In the genomic region with DNA sequence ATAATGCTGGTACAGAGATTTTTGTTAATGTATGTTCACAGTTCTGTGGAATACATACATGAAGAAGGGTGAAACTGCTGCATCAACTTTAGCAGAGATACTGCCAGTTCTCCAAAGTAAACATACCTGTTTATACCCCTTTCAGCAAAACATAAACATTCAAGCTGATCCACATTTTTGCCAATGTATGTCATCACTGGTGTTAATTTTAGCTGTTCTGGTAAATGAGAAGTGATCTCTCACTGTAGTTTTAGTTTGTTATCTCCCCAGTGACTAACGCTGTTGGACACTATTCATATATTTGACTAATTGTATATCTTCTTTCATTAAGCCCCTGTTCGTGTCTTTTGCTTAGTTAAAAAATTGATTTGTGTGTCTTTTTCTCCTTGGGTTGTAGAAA, we compare ENCODE assay signal across 16 cellular contexts.
DNase-seq lines count a peak whose midpoint lies in the region; ATAC-seq, FAIRE-seq and TF ChIP-seq lines count a peak whose summit lies in the region.
"Had no signal": no experiment of that assay in that cellular context is flagged by ENCODE, and none has a peak within 500 bp of the region (broad histone marks: within the 10 kb centered on the region; RNA-seq: fewer than 3 reads in every experiment).

No MANE protein-coding gene starts in this region.

- H3K27me3 Mint-ChIP-seq in astrocyte (ENCODE audit: low read depth, unreplicated experiment) (peaks cover 5% of the 10 kb centered on the region), progenitor cell of endocrine pancreas (no peaks in the 10 kb centered on the region)
- H3K27me3 Mint-ChIP-seq: CD4-positive, alpha-beta memory T cell had no signal

- H2AK5ac ChIP-seq in IMR-90 (ENCODE audit: low read depth, low read length) (no peak overlapping the region), mesenchymal stem cell (ENCODE audit: low read length, severe bottlenecking) (no peak overlapping the region)

- no peaks in the 10 kb centered on the region for H4K20me1 ChIP-seq in IMR-90 (ENCODE audit: insufficient read depth, low read length)
- no peaks in the 10 kb centered on the region for H4K20me1 ChIP-seq in astrocyte (ENCODE audit: insufficient read depth, low read length)
- H4K20me1 ChIP-seq in smooth muscle cell (ENCODE audit: low read depth) = no peaks in the 10 kb centered on the region
- H4K20me1 ChIP-seq: BLaER1 had no signal

- H3K9me3 Mint-ChIP-seq in astrocyte (ENCODE audit: unreplicated experiment) (peaks cover 6% of the 10 kb centered on the region), progenitor cell of endocrine pancreas (ENCODE audit: low read depth) (no peaks in the 10 kb centered on the region)

- H3K4ac ChIP-seq in IMR-90 (ENCODE audit: low read depth, low read length) = no peak overlapping the region
- no peak overlapping the region for H3K4ac ChIP-seq in mesenchymal stem cell (ENCODE audit: low read depth in 1 of 2, low read length in 2 of 2)

- H3K27me3 ChIP-seq in IMR-90 (ENCODE audit: control insufficient read depth, insufficient read depth, low read length) (no peaks in the 10 kb centered on the region), astrocyte (ENCODE audit: insufficient read depth, low read length) (no peaks in the 10 kb centered on the region), mesenchymal stem cell (ENCODE audit: control insufficient read depth in 1 of 2, insufficient read depth in 1 of 2, low read length in 2 of 2) (no peaks in the 10 kb centered on the region), smooth muscle cell (ENCODE audit: low read depth) (no peaks in the 10 kb centered on the region), tibial artery (no peaks in the 10 kb centered on the region)
- H3K27me3 ChIP-seq: BLaER1 had no signal

- H3K18ac ChIP-seq in IMR-90 (ENCODE audit: low read depth, low read length) = no peak overlapping the region
- H3K18ac ChIP-seq in mesenchymal stem cell (ENCODE audit: low read depth in 1 of 2, low read length in 2 of 2) = no peak overlapping the region

- H3K4me1 Mint-ChIP-seq in astrocyte (ENCODE audit: low read depth, unreplicated experiment) = peaks cover 3% of the 10 kb centered on the region
- no peaks in the 10 kb centered on the region for H3K4me1 Mint-ChIP-seq in progenitor cell of endocrine pancreas (ENCODE audit: low read depth)
- H3K4me1 Mint-ChIP-seq: CD14-positive monocyte; CD4-positive, alpha-beta memory T cell; H9 had no signal

- H2AFZ ChIP-seq in IMR-90 (replicated peaks; ENCODE audit: low read length, poor library complexity) (no peak overlapping the region), astrocyte (ENCODE audit: low read depth, low read length) (no peak overlapping the region), mesenchymal stem cell (ENCODE audit: low read depth, low read length) (no peak overlapping the region), smooth muscle cell (ENCODE audit: low read depth) (no peak overlapping the region)

- H2BK5ac ChIP-seq in IMR-90 (ENCODE audit: low read depth, low read length, poor library complexity, severe bottlenecking) (no peak overlapping the region), mesenchymal stem cell (ENCODE audit: low read depth, low read length, poor library complexity, severe bottlenecking) (no peak overlapping the region)

- H2BK120ac ChIP-seq in IMR-90 (ENCODE audit: low read depth, low read length) (no peak overlapping the region), mesenchymal stem cell (ENCODE audit: low read depth, low read length) (no peak overlapping the region)

- H3K9me3 ChIP-seq in IMR-90 (ENCODE audit: control insufficient read depth, insufficient read depth, low read length) (no peaks in the 10 kb centered on the region), astrocyte (ENCODE audit: insufficient read depth, low read depth, low read length) (no peaks in the 10 kb centered on the region), mesenchymal stem cell (ENCODE audit: control insufficient read depth, low read length) (peaks cover 5% of the 10 kb centered on the region), smooth muscle cell (replicated peaks; ENCODE audit: low read depth) (peaks cover 2% of the 10 kb centered on the region), tibial artery (no peaks in the 10 kb centered on the region)

- intact Hi-C loops in IMR-90 (cut with micrococcal nuclease) = no loop called here
- intact Hi-C loops in tibial artery (cut with DNase I; ENCODE audit: low total_unique reads) = no loop called here

- H2BK12ac ChIP-seq in mesenchymal stem cell (ENCODE audit: low read length in 2 of 2) = no peak overlapping the region

- H3K4me3 ChIP-seq in IMR-90 (ENCODE audit: insufficient read depth, low read depth, low read length) = no peak overlapping the region
- no peak overlapping the region for H3K4me3 ChIP-seq in astrocyte (ENCODE audit: insufficient read depth, low read depth, low read length)
- no peak overlapping the region for H3K4me3 ChIP-seq in mesenchymal stem cell (ENCODE audit: insufficient read depth in 1 of 2, low read depth in 1 of 2, low read length in 2 of 2)
- no peak overlapping the region for H3K4me3 ChIP-seq in smooth muscle cell
- no peak overlapping the region for H3K4me3 ChIP-seq in tibial artery
- H3K4me3 ChIP-seq: BLaER1 had no signal

- H3K36me3 Mint-ChIP-seq in astrocyte (ENCODE audit: low read depth, unreplicated experiment) (peaks cover 11% of the 10 kb centered on the region), progenitor cell of endocrine pancreas (ENCODE audit: insufficient read depth) (no peaks in the 10 kb centered on the region)
- H3K36me3 Mint-ChIP-seq: CD14-positive monocyte had no signal

- peaks cover 4% of the 10 kb centered on the region; the same call in 1 of the 2 replicates for H3K9me1 ChIP-seq in IMR-90 (ENCODE audit: insufficient read depth, low read length)

- no peak overlapping the region for H3K14ac ChIP-seq in IMR-90 (replicated peaks; ENCODE audit: low read depth, low read length)
- no peak overlapping the region for H3K14ac ChIP-seq in mesenchymal stem cell (ENCODE audit: low read length in 2 of 2)

- peak; percentile 13 for DNase-seq in IMR-90
- DNase-seq in astrocyte (ENCODE audit: low read depth) = peak; percentile 22
- peak; percentile 39 for DNase-seq in mesenchymal stem cell
- no peak for DNase-seq in smooth muscle cell (lab: John Stamatoyannopoulos, UW; ENCODE audit: unreplicated experiment)
- DNase-seq in tibial artery = no peak
- DNase-seq in progenitor cell of endocrine pancreas (ENCODE audit: low spot score, unreplicated experiment) = no peak
- DNase-seq: 8988T; Calu3; CD4-positive, alpha-beta memory T cell; DMS79 treated with DMSO at 0.1 percent for 48 hours; GF-D8; H9 had no signal

- POLR2A ChIA-PET in IMR-90 (lab: Charles Lee; ENCODE audit: unreplicated experiment) = no interaction called here

- dilution Hi-C loops in IMR-90 (cut with HindIII; ENCODE audit: low sequenced_read_pairs, unreplicated experiment) = no loop called here

- H3K23ac ChIP-seq in IMR-90 (ENCODE audit: low read depth, low read length) (no peak overlapping the region), mesenchymal stem cell (ENCODE audit: low read length in 2 of 2) (no peak overlapping the region)

- H4K8ac ChIP-seq in IMR-90 (ENCODE audit: low read depth in 2 of 2, low read length in 2 of 2) (no peak overlapping the region), mesenchymal stem cell (ENCODE audit: low read length) (no peak overlapping the region)

- in situ Hi-C loops in IMR-90 (cut with MboI; ENCODE audit: low sequenced_read_pairs) = no loop called here

- no peak overlapping the region for H3K9ac ChIP-seq in IMR-90 (ENCODE audit: low read depth, low read length)
- no peak overlapping the region for H3K9ac ChIP-seq in astrocyte (ENCODE audit: low read length)
- no peak overlapping the region for H3K9ac ChIP-seq in mesenchymal stem cell (ENCODE audit: low read length)
- no peak overlapping the region for H3K9ac ChIP-seq in smooth muscle cell (ENCODE audit: low read depth)
- H3K9ac ChIP-seq: BLaER1 had no signal

- H2BK20ac ChIP-seq in IMR-90 (ENCODE audit: low read depth, low read length) = no peak overlapping the region

- H2AK9ac ChIP-seq in IMR-90 (replicated peaks; ENCODE audit: low read depth, low read length, poor library complexity) = no peak overlapping the region

- H3F3A ChIP-seq in smooth muscle cell (ENCODE audit: low read depth) = no peaks in the 10 kb centered on the region

- H4K5ac ChIP-seq in IMR-90 (ENCODE audit: low read depth, low read length) = no peak overlapping the region

- H3K56ac ChIP-seq in IMR-90 (ENCODE audit: extremely low read depth, insufficient read depth, low read length) = no peak overlapping the region

- CTCF ChIA-PET in IMR-90 (lab: Yijun Ruan, JAX) = no interaction called here

- ATAC-seq in IMR-90 (ENCODE audit: low read depth) (peak; percentile 66), HG03159 (IDR thresholded peaks at IDR 0.05; ENCODE audit: unreplicated experiment) (no peak)

- H3K4me2 ChIP-seq in IMR-90 (ENCODE audit: low read depth, low read length) (no peak overlapping the region), astrocyte (ENCODE audit: low read length) (no peak overlapping the region), mesenchymal stem cell (ENCODE audit: low read length, poor library complexity, severe bottlenecking) (no peak overlapping the region), smooth muscle cell (peak overlapping the region; percentile 41)
- H3K4me2 ChIP-seq: BLaER1 had no signal

- H3K79me1 ChIP-seq in IMR-90 (ENCODE audit: low read depth in 1 of 2, low read length in 2 of 2) = no peaks in the 10 kb centered on the region
- no peaks in the 10 kb centered on the region for H3K79me1 ChIP-seq in mesenchymal stem cell (replicated peaks; ENCODE audit: low read length, poor library complexity, severe bottlenecking)

- BruUV-seq in IMR-90 (replicated peaks; lab: Mats Ljungman, UMichigan) = no TSS peak

- H3K4me1 ChIP-seq in IMR-90 (ENCODE audit: control insufficient read depth, insufficient read depth, low read length) = peaks cover 2% of the 10 kb centered on the region
- no peaks in the 10 kb centered on the region for H3K4me1 ChIP-seq in astrocyte (ENCODE audit: insufficient read depth, low read length)
- peaks cover 2% of the 10 kb centered on the region for H3K4me1 ChIP-seq in mesenchymal stem cell (ENCODE audit: control insufficient read depth, insufficient read depth, low read depth, low read length)
- H3K4me1 ChIP-seq in smooth muscle cell (ENCODE audit: low read depth) = no peaks in the 10 kb centered on the region
- no peaks in the 10 kb centered on the region for H3K4me1 ChIP-seq in tibial artery

- no peak overlapping the region for H3K27ac Mint-ChIP-seq in astrocyte (ENCODE audit: unreplicated experiment)
- H3K27ac Mint-ChIP-seq in progenitor cell of endocrine pancreas = no peak overlapping the region
- H3K27ac Mint-ChIP-seq: CD14-positive monocyte; CD4-positive, alpha-beta memory T cell; H9 had no signal

- H4K91ac ChIP-seq in IMR-90 (ENCODE audit: insufficient read depth, low read depth, low read length) (no peak overlapping the region), mesenchymal stem cell (ENCODE audit: low read length) (no peak overlapping the region)

- H3K79me2 ChIP-seq in astrocyte (ENCODE audit: insufficient read depth, low read length) = no peaks in the 10 kb centered on the region
- H3K79me2 ChIP-seq in smooth muscle cell (ENCODE audit: low read depth) = no peaks in the 10 kb centered on the region

- TF ChIP-seq RAD21 in IMR-90 (IDR thresholded peaks at IDR 0.05; ENCODE audit: low read length) = no peak

- no peak for TF ChIP-seq POLR2A in IMR-90 (IDR thresholded peaks at IDR 0.05; ENCODE audit: low read depth, low read length)

- no peak overlapping the region for H3K4me3 Mint-ChIP-seq in astrocyte (ENCODE audit: unreplicated experiment)
- no peak overlapping the region for H3K4me3 Mint-ChIP-seq in progenitor cell of endocrine pancreas (ENCODE audit: low read depth)
- H3K4me3 Mint-ChIP-seq: CD14-positive monocyte; CD4-positive, alpha-beta memory T cell; H9 had no signal

- H3K27ac ChIP-seq in IMR-90 (ENCODE audit: insufficient read depth, low read length) (no peak overlapping the region), astrocyte (ENCODE audit: low read depth, low read length) (no peak overlapping the region), mesenchymal stem cell (ENCODE audit: low read length, poor library complexity, severe bottlenecking) (no peak overlapping the region), smooth muscle cell (ENCODE audit: low read depth) (no peak overlapping the region), tibial artery (no peak overlapping the region)
- H3K27ac ChIP-seq: BLaER1 had no signal

- no peak for FAIRE-seq in astrocyte (lab: Jason Lieb, UNC)
- FAIRE-seq: H1 had no signal

- H2BK15ac ChIP-seq in IMR-90 (ENCODE audit: low read depth, low read length) (no peak overlapping the region), mesenchymal stem cell (ENCODE audit: low read depth, poor library complexity, severe bottlenecking) (no peak overlapping the region)

- whole genome bisulfite sequencing in IMR-90 (ENCODE audit: extremely low coverage in 2 of 2, insufficient read length in 1 of 2), 2 experiments = no CpG with 5 or more reads among the region's 2 CpGs
- WGBS in mesenchymal stem cell = 0% methylated on average over 1 of the region's 2 CpGs
- 20% methylated on average over 2 of the region's 2 CpGs for WGBS in smooth muscle cell (ENCODE audit: low lambda C conversion rate)

- no peak for TF ChIP-seq CTCF in IMR-90 (conservative IDR thresholded peaks at IDR 0.05; ENCODE audit: low read depth, low read length)
- no peak for TF ChIP-seq CTCF in astrocyte (IDR thresholded peaks at IDR 0.05; ENCODE audit: insufficient read depth, low read depth, low read length)
- TF ChIP-seq CTCF in smooth muscle cell (IDR thresholded peaks at IDR 0.05; ENCODE audit: borderline replicate concordance, insufficient read depth, poor library complexity, severe bottlenecking) = no peak
- TF ChIP-seq CTCF in tibial artery (IDR thresholded peaks at IDR 0.05) = no peak
- no peak for TF ChIP-seq CTCF in progenitor cell of endocrine pancreas (IDR thresholded peaks at IDR 0.05; ENCODE audit: unreplicated experiment)

- H3K36me3 ChIP-seq in IMR-90 (ENCODE audit: control insufficient read depth, insufficient read depth, low read length) = no peaks in the 10 kb centered on the region
- H3K36me3 ChIP-seq in astrocyte (ENCODE audit: insufficient read depth, low read length) = no peaks in the 10 kb centered on the region
- peaks cover 3 to 6% of the 10 kb centered on the region in 2 experiments for H3K36me3 ChIP-seq in mesenchymal stem cell (ENCODE audit: control insufficient read depth in 1 of 2, insufficient read depth in 2 of 2, low read depth in 1 of 2, low read length in 2 of 2)
- H3K36me3 ChIP-seq in smooth muscle cell (ENCODE audit: low read depth) = no peaks in the 10 kb centered on the region
- peaks cover 0 to under 1% (median 0%) of the 10 kb centered on the region in 3 donors for H3K36me3 ChIP-seq in tibial artery

Comparison
In these comparisons a context has a peak if more than half of its experiments do, and no peak if none do; other contexts are left out.
1. DNase-seq: peak in IMR-90 (single experiment), astrocyte (single experiment) and mesenchymal stem cell (single experiment); none in smooth muscle cell (single experiment), tibial artery (0 of 2) and progenitor cell of endocrine pancreas (single experiment).